In the genomic region with DNA sequence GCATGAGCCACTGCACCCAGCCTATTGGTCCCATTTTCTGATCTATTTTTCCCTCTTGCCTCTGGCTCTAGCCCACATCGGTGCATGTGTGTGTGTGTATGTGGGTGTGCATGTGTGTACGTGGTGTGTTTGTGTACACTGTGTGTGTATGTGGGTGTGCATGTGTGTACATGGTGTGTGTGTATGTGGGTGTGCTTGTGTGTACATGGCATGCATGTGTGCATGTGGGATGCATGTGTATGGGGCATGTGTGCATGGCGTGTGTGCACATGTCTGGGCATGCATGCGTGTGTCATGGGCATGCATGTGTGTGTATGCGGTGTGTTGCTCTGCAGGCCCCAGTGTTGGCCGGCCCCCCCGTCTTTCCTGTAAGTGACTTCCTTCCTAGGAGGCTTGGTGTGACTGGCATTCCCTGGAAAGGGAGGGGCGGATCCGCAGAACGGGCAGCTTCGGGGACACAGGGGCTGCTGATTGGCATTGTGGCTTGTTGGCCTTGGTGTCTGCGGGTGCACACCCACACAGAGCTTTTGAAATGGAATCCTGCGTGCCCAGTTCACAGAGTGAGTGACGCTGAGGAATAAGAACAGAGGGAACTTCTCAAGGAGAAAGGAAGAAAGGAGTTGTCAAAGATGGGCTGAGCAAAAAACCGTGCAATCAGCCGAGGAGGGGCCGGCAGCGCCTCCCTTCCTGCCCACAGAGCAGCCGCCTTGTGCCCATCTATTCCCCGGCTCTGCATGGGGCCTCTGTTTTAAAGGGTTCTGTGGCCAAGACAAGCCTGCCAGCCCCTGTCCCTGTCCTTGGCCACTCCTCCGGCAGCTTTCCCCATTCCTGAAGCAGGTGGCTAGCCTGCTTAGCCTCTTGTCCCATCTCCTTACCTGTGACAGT, we compare ENCODE assay signal across 9 cellular contexts. TPM values are rescaled to one million over a fixed set of nuclear protein-coding genes. Genes with fewer than 3 reads are reported as not detected.
DNase-seq lines count a peak whose midpoint lies in the region; ATAC-seq, FAIRE-seq and TF ChIP-seq lines count a peak whose summit lies in the region.
"Had no signal": no experiment of that assay in that cellular context is flagged by ENCODE, and none has a peak within 500 bp of the region (broad histone marks: within the 10 kb centered on the region; RNA-seq: fewer than 3 reads in every experiment).

No MANE protein-coding gene starts in this region.

- H3K4me1 Mint-ChIP-seq in CD14-positive monocyte (peaks cover 87% of the 10 kb centered on the region), osteocyte (ENCODE audit: unreplicated experiment) (peaks cover 51% of the 10 kb centered on the region)
- peaks cover 37 to 41% of the 10 kb centered on the region in 2 donors for H3K4me1 Mint-ChIP-seq in effector memory CD8-positive, alpha-beta T cell (ENCODE audit: low read depth in 2 of 2)

- H3K36me3 ChIP-seq in Peyer's patch, result peaks cover 0 to 8% (median 0%) of the 10 kb centered on the region in 3 donors

- H3K27me3 ChIP-seq in Peyer's patch, result no peaks in the 10 kb centered on the region

- H3K9me3 Mint-ChIP-seq in CD14-positive monocyte (no peaks in the 10 kb centered on the region), osteocyte (ENCODE audit: unreplicated experiment) (no peaks in the 10 kb centered on the region)
- H3K9me3 Mint-ChIP-seq in effector memory CD8-positive, alpha-beta T cell, result no peaks in the 10 kb centered on the region

- H3K4me3 Mint-ChIP-seq in CD14-positive monocyte (peak overlapping the region; percentile 82 to 84), osteocyte (ENCODE audit: unreplicated experiment) (no peak overlapping the region)
- peak overlapping the region; percentile 86 to 88 for H3K4me3 Mint-ChIP-seq in effector memory CD8-positive, alpha-beta T cell

- TF ChIP-seq CTCF in CD14-positive monocyte (IDR thresholded peaks at IDR 0.05) (no peak), Peyer's patch (IDR thresholded peaks at IDR 0.05) (no peak), osteocyte (IDR thresholded peaks at IDR 0.05) (no peak)

- peaks cover 23 to 45% of the 10 kb centered on the region in 2 donors for H3K36me3 Mint-ChIP-seq in CD14-positive monocyte
- H3K36me3 Mint-ChIP-seq in effector memory CD8-positive, alpha-beta T cell (ENCODE audit: insufficient read depth), result peaks cover 47% of the 10 kb centered on the region
- H3K36me3 Mint-ChIP-seq in osteocyte (ENCODE audit: unreplicated experiment), result peaks cover 4% of the 10 kb centered on the region

- H3K4me3 ChIP-seq in Peyer's patch, result no peak overlapping the region

- peaks cover 0 to 6% (median 0%) of the 10 kb centered on the region in 3 donors for H3K27me3 Mint-ChIP-seq in CD14-positive monocyte (ENCODE audit: low read depth in 3 of 3)
- no peaks in the 10 kb centered on the region for H3K27me3 Mint-ChIP-seq in effector memory CD8-positive, alpha-beta T cell
- H3K27me3 Mint-ChIP-seq in osteocyte (ENCODE audit: unreplicated experiment), result no peaks in the 10 kb centered on the region

- DNase-seq in CD14-positive monocyte (ENCODE audit: low spot score), result no peak
- no peak for DNase-seq in Peyer's patch
- DNase-seq in effector memory CD8-positive, alpha-beta T cell, result no peak
- no peak for DNase-seq in osteocyte (ENCODE audit: extremely low spot score, unreplicated experiment)
- DNase-seq in OCI-M2 (lab: John Stamatoyannopoulos, UW; ENCODE audit: unreplicated experiment), result no peak
- DNase-seq in GM12892 (ENCODE audit: insufficient read length), result no peak
- DNase-seq in stimulated activated CD4-positive, alpha-beta T cell treated with anti-CD3 and anti-CD28 coated beads, Interleukin-4, amount 100 ng/mL, for 4 hours, result no peak
- DNase-seq: T1000 had no signal

- no peak for ATAC-seq in effector memory CD8-positive, alpha-beta T cell (replicated peaks)
- ATAC-seq in GM21737 (IDR thresholded peaks at IDR 0.05; ENCODE audit: unreplicated experiment), result no peak

- TF ChIP-seq POLR2A in Peyer's patch (IDR thresholded peaks at IDR 0.05), result no peak
- no peak for TF ChIP-seq POLR2A in GM12892 (IDR thresholded peaks at IDR 0.05; ENCODE audit: low read depth, low read length)

- peak overlapping the region in 3 of 4 donors; percentile 74 to 84 (median 80) for H3K27ac ChIP-seq in Peyer's patch

- peak overlapping the region; percentile 94 to 98 (median 97) for H3K27ac Mint-ChIP-seq in CD14-positive monocyte
- peak overlapping the region; percentile 95 for H3K27ac Mint-ChIP-seq in effector memory CD8-positive, alpha-beta T cell
- H3K27ac Mint-ChIP-seq in osteocyte (ENCODE audit: unreplicated experiment), result peak overlapping the region; percentile 95

- no peaks in the 10 kb centered on the region for H3K9me3 ChIP-seq in Peyer's patch

- intact Hi-C loops in CD14-positive monocyte (cut with micrococcal nuclease), result loop anchor here (5.0 kb wide), 2 partner anchors 50 to 60 kb away; a partner anchor contains a TSS

- FAIRE-seq in GM12892 (lab: Jason Lieb, UNC), result no peak

- peaks cover 3 to 69% (median 23%) of the 10 kb centered on the region in 4 donors for H3K4me1 ChIP-seq in Peyer's patch

RNA-seq across cellular contexts. Expression of a gene that starts 8.0 kb away (rescaled TPM):
- 100 to 1,000 TPM; 210 to 214 TPM for polyA plus RNA-seq in CD14-positive monocyte
- total RNA-seq in Peyer's patch (100 to 1,000 TPM in 3 of 4 donors, 10 to 100 TPM in 1; 83.3 to 206 (median 152) TPM), osteocyte (96.7 and 106 TPM in 2 replicates)
- 48.4 TPM for polyA plus RNA-seq in GM12892 (2012; ENCODE audit: missing spikeins)

RNA-seq across cellular contexts. Expression of a gene that starts 49.2 kb away (rescaled TPM):
- 100 to 1,000 TPM; 115 to 120 TPM for polyA plus RNA-seq in CD14-positive monocyte
- 10 to 100 TPM in 3 of 4 donors, 1 to 10 TPM in 1; 7.4 to 16.1 (median 13.3) TPM for total RNA-seq in Peyer's patch
- 59.1 and 65.3 TPM in 2 replicates for total RNA-seq in osteocyte
- 45.6 TPM for polyA plus RNA-seq in GM12892 (2012; ENCODE audit: missing spikeins)
